In genomic region chr5:181130081-181130480, GRCh38 we compare ENCODE assay signal across 12 cellular contexts. TPM values are rescaled to one million over a fixed set of nuclear protein-coding genes. Genes with fewer than 3 reads are reported as not detected.
A peak's percentile ranks its signal among the peaks of the same experiment; 100 is the strongest.
DNase-seq lines count a peak whose midpoint lies in the region; ATAC-seq, FAIRE-seq and TF ChIP-seq lines count a peak whose summit lies in the region.
"Not testable (repeated sequence)": the region's sequence is repeated elsewhere in the genome, so short reads cannot be mapped to it uniquely, and the experiment has no call there.
"Had no signal": no experiment of that assay in that cellular context is flagged by ENCODE, and none has a peak within 500 bp of the region (broad histone marks: within the 10 kb centered on the region; RNA-seq: fewer than 3 reads in every experiment).

No MANE protein-coding gene starts in this region.

- H3K27ac ChIP-seq in BLaER1, upper lobe of right lung: not testable (repeated sequence)

- H3K36me3 ChIP-seq in BLaER1; Loucy (ENCODE audit: insufficient read depth, low read length); bronchial epithelial cell (ENCODE audit: control insufficient read depth, insufficient read depth, low read length); upper lobe of right lung: not testable (repeated sequence)

- not testable (repeated sequence) for H3K9me3 ChIP-seq in BLaER1; Loucy (ENCODE audit: insufficient read depth, low read depth, low read length); upper lobe of right lung

- intact Hi-C loops in upper lobe of right lung (cut with DNase I), result not testable (repeated sequence)

- not testable (repeated sequence) for H3K4me3 ChIP-seq in BLaER1; Loucy (ENCODE audit: low read length, poor library complexity, severe bottlenecking); bronchial epithelial cell (ENCODE audit: low read depth, low read length); upper lobe of right lung

- H4K20me1 ChIP-seq in BLaER1; Loucy (ENCODE audit: insufficient read depth, low read length, poor library complexity, severe bottlenecking): not testable (repeated sequence)

- H3K79me2 ChIP-seq in Loucy (ENCODE audit: insufficient read depth, low read length), result not testable (repeated sequence)

- not testable (repeated sequence) for H3K9me2 ChIP-seq in Loucy (replicated peaks; ENCODE audit: low read depth, low read length)

- not testable (repeated sequence) for H3K27me3 ChIP-seq in BLaER1; Loucy (ENCODE audit: insufficient read depth, low read length, poor library complexity, severe bottlenecking); bronchial epithelial cell (ENCODE audit: control insufficient read depth, insufficient read depth, low read length)
- H3K27me3 ChIP-seq in upper lobe of right lung, result peaks cover 21% of the 10 kb centered on the region

- not testable (repeated sequence) for H3K9ac ChIP-seq in BLaER1; Loucy (ENCODE audit: low read depth, low read length, poor library complexity, severe bottlenecking)

- peak; percentile 89 for FAIRE-seq in bronchial epithelial cell (lab: Jason Lieb, UNC)

- not testable (repeated sequence) for H3F3A ChIP-seq in Loucy (ENCODE audit: low read depth)

- H2AFZ ChIP-seq in Loucy (ENCODE audit: low read length), result peak overlapping the region; percentile 75; the same call in 1 of the 2 replicates

- ATAC-seq in left lobe of liver, result not testable (repeated sequence)
- peak; percentile 4 for ATAC-seq in upper lobe of right lung

- H3K4me1 ChIP-seq in BLaER1, result peaks cover 45% of the 10 kb centered on the region
- H3K4me1 ChIP-seq in Loucy (ENCODE audit: insufficient read depth, low read length, poor library complexity, severe bottlenecking); upper lobe of right lung: not testable (repeated sequence)

- H3K4me2 ChIP-seq in BLaER1, result peak overlapping the region; percentile 72
- H3K4me2 ChIP-seq in Loucy (ENCODE audit: low read depth, low read length, poor library complexity, severe bottlenecking), result peak overlapping the region; percentile 67

- peak; percentile 39 for DNase-seq in activated CD8-positive, alpha-beta memory T cell treated with anti-CD3 and anti-CD28 coated beads, Interleukin-2, amount 50 U/mL, for 48 hours
- DNase-seq in bronchial epithelial cell (ENCODE audit: low read depth); upper lobe of right lung: not testable (repeated sequence)
- DNase-seq in left lobe of liver (ENCODE audit: low spot score), result peak; percentile 23

- not testable (repeated sequence) for TF ChIP-seq CTCF in Loucy (conservative IDR thresholded peaks at IDR 0.05; ENCODE audit: low read length); bronchial epithelial cell (IDR thresholded peaks at IDR 0.05; ENCODE audit: insufficient read depth, low read length, severe bottlenecking); upper lobe of right lung (IDR thresholded peaks at IDR 0.05)

RNA-seq across cellular contexts. Expression of gene OR2V1, which starts 0.9 kb away (rescaled TPM):
- total RNA-seq in bronchial epithelial cell (not detected in 2 replicates), left lobe of liver (not detected), upper lobe of right lung (not detected)
- total RNA-seq: A172; B cell; Caco-2; Calu3; CD4-positive, alpha-beta T cell; CD8-positive, alpha-beta T cell had no signal

RNA-seq across cellular contexts. Expression of gene OR2V2, which starts 17.3 kb away (rescaled TPM):
- total RNA-seq in bronchial epithelial cell (not detected in 2 replicates), left lobe of liver (not detected), upper lobe of right lung (not detected)
- total RNA-seq: A172; B cell; Caco-2; Calu3; CD4-positive, alpha-beta T cell; CD8-positive, alpha-beta T cell had no signal
